Comparison of ENCODE assay signal across 1 cellular context in the genomic region with DNA sequence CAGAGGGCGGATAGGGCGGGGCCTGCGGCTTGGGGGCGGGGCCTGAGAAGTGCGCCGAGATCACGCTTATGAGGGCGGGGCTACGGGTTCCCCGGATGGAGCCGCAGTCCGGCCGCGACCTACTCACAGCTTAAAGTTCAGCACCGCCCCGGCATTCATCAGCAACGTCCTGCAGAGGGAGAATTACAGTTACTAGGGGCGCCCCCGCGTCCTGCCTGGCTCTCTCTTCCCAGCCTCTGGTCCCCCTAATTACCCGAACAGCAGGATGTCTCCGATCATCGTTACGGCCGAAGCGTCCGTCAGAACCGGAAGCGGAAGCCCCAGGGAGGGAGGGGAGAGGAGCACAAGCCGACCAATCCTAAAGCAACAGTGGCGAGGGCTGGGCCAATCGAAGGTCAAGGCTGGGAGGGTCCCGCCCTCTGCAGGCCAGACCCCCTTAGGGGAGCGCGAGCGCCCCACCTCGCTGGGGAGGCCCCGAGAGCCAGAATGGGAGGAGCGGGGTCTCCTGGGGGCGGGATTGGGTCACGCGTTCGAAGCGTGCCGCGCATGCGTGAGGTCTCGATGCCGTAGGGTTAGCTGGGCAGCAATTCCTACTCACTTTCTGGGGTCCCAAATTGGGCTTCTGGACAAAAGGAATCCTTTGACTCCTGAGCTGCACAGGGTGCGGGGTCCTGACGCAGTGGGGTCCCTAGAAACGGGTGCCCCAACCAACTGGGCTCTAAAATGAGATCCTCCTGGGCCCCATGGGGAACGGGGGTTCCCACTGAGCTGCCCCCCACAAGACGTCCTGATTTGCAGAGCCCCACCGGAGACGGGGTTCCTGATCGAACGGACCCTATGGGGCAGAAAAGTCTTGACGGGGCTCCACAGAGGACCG.
TF ChIP-seq lines count a peak whose summit lies in the region.

SMIM7 (minus strand) TSS at position 313 of the 877 bp plus-strand sequence; CDS start at position 279, 34 bp downstream.

TF ChIP-seq in K562, 482 proteins besides CTCF, POLR2A, EP300 and RAD21 (continued from another document and continues in another):
- TF ChIP-seq ZNF280B (CRISPR knock-in tag; IDR thresholded peaks at IDR 0.05) (no peak), HNRNPLL (IDR thresholded peaks at IDR 0.05; ENCODE audit: low read depth, low read length, poor library complexity, severe bottlenecking) (peak; percentile 76), TFE3 (CRISPR knock-in tag; IDR thresholded peaks at IDR 0.05) (no peak), MAFG (tag; conservative IDR thresholded peaks at IDR 0.05) (no peak), PHB2 (IDR thresholded peaks at IDR 0.05; ENCODE audit: low read depth) (no peak), NFYB (IDR thresholded peaks at IDR 0.05; ENCODE audit: extremely low read depth, insufficient read length) (peak; percentile 89), GABPB1 (CRISPR knock-in tag; IDR thresholded peaks at IDR 0.05) (peak; percentile 97), RB1 (IDR thresholded peaks at IDR 0.05; ENCODE audit: low read depth) (0 out of 2 replicates have a peak, but pooled peaks have one; percentile 52), CHCHD3 (CRISPR knock-in tag; IDR thresholded peaks at IDR 0.05) (no peak), TAF7 (tag; IDR thresholded peaks at IDR 0.05) (no peak), ZNF76 (CRISPR knock-in tag; IDR thresholded peaks at IDR 0.05; ENCODE audit: borderline replicate concordance) (no peak), KDM2B (CRISPR knock-in tag; IDR thresholded peaks at IDR 0.05) (0 out of 2 replicates have a peak, but pooled peaks have one; percentile 22), ZNF408 (CRISPR knock-in tag; IDR thresholded peaks at IDR 0.05; ENCODE audit: low read depth) (no peak), ZNF583 (CRISPR knock-in tag; IDR thresholded peaks at IDR 0.05) (no peak), SREBF2 (CRISPR knock-in tag; IDR thresholded peaks at IDR 0.05) (no peak), KLF13 (tag; IDR thresholded peaks at IDR 0.05; ENCODE audit: borderline replicate concordance, low read depth) (0 out of 2 replicates have a peak, but pooled peaks have one; percentile 12), ZBTB17 (CRISPR knock-in tag; IDR thresholded peaks at IDR 0.05) (peak; percentile 89), MTA1 (IDR thresholded peaks at IDR 0.05; ENCODE audit: borderline replicate concordance) (no peak), SUPT5H (IDR thresholded peaks at IDR 0.05) (peak; percentile 98), IRF2 (CRISPR knock-in tag; IDR thresholded peaks at IDR 0.05) (no peak), BACH1 (tag; IDR thresholded peaks at IDR 0.05) (no peak), CTBP1 (IDR thresholded peaks at IDR 0.05; ENCODE audit: borderline replicate concordance) (no peak), ZKSCAN3 (CRISPR knock-in tag; IDR thresholded peaks at IDR 0.05) (no peak), HDAC2 (IDR thresholded peaks at IDR 0.05) (no peak), ID3 (CRISPR knock-in tag; IDR thresholded peaks at IDR 0.05) (no peak), ID3 (tag; IDR thresholded peaks at IDR 0.05) (no peak), NFATC3 (IDR thresholded peaks at IDR 0.05) (no peak), NFE2 (IDR thresholded peaks at IDR 0.05; ENCODE audit: low read depth) (no peak), HNRNPL (IDR thresholded peaks at IDR 0.05; ENCODE audit: low read depth, low read length) (no peak), ZNF511 (CRISPR knock-in tag; IDR thresholded peaks at IDR 0.05) (no peak), DMBX1 (CRISPR knock-in tag; IDR thresholded peaks at IDR 0.05; ENCODE audit: borderline replicate concordance) (0 out of 2 replicates have a peak, but pooled peaks have one; percentile 31), SMAD3 (CRISPR knock-in tag; conservative IDR thresholded peaks at IDR 0.05) (no peak), SLC30A9 (CRISPR knock-in tag; IDR thresholded peaks at IDR 0.05) (no peak), PTBP1 (IDR thresholded peaks at IDR 0.05; ENCODE audit: low read depth, low read length) (no peak), RFX7 (CRISPR knock-in tag; IDR thresholded peaks at IDR 0.05) (no peak), NONO (IDR thresholded peaks at IDR 0.05; ENCODE audit: low read depth in 2 of 2, low read length in 1 of 2) (no peak), POLR2AphosphoS5 (IDR thresholded peaks at IDR 0.05; ENCODE audit: control insufficient read depth, insufficient read depth, low read depth, low read length) (peak; percentile 88; the same call in 1 of the 2 replicates), ARNT (IDR thresholded peaks at IDR 0.05) (0 out of 4 replicates have a peak, but pooled peaks of 1 of the 2 experiments have one; percentile 41), ZKSCAN1 (IDR thresholded peaks at IDR 0.05; ENCODE audit: low read depth, low read length) (0 out of 2 replicates have a peak, but pooled peaks have one; percentile 47), CHD4 (IDR thresholded peaks at IDR 0.05; ENCODE audit: insufficient read depth, insufficient replicate concordance, low read depth, low read length, poor library complexity, severe bottlenecking) (no peak), ZFP36 (IDR thresholded peaks at IDR 0.05; ENCODE audit: low read depth, low read length, partially characterized antibody) (no peak), SREBF1 (IDR thresholded peaks at IDR 0.05; ENCODE audit: borderline replicate concordance, low read depth, low read length) (0 out of 2 replicates have a peak, but pooled peaks have one; percentile 49)
- TF ChIP-seq, protein P1, sequence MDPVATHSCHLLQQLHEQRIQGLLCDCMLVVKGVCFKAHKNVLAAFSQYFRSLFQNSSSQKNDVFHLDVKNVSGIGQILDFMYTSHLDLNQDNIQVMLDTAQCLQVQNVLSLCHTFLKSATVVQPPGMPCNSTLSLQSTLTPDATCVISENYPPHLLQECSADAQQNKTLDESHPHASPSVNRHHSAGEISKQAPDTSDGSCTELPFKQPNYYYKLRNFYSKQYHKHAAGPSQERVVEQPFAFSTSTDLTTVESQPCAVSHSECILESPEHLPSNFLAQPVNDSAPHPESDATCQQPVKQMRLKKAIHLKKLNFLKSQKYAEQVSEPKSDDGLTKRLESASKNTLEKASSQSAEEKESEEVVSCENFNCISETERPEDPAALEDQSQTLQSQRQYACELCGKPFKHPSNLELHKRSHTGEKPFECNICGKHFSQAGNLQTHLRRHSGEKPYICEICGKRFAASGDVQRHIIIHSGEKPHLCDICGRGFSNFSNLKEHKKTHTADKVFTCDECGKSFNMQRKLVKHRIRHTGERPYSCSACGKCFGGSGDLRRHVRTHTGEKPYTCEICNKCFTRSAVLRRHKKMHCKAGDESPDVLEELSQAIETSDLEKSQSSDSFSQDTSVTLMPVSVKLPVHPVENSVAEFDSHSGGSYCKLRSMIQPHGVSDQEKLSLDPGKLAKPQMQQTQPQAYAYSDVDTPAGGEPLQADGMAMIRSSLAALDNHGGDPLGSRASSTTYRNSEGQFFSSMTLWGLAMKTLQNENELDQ (CRISPR knock-in tag; IDR thresholded peaks at IDR 0.05; ENCODE audit: borderline replicate concordance), result no peak
- TF ChIP-seq, protein P2, sequence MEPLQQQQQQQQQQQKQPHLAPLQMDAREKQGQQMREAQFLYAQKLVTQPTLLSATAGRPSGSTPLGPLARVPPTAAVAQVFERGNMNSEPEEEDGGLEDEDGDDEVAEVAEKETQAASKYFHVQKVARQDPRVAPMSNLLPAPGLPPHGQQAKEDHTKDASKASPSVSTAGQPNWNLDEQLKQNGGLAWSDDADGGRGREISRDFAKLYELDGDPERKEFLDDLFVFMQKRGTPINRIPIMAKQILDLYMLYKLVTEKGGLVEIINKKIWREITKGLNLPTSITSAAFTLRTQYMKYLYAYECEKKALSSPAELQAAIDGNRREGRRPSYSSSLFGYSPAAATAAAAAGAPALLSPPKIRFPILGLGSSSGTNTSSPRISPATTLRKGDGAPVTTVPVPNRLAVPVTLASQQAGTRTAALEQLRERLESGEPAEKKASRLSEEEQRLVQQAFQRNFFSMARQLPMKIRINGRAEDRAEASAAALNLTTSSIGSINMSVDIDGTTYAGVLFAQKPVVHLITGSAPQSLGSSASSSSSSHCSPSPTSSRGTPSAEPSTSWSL (CRISPR knock-in tag; IDR thresholded peaks at IDR 0.05; ENCODE audit: borderline replicate concordance), result no peak
- TF ChIP-seq, protein P3, sequence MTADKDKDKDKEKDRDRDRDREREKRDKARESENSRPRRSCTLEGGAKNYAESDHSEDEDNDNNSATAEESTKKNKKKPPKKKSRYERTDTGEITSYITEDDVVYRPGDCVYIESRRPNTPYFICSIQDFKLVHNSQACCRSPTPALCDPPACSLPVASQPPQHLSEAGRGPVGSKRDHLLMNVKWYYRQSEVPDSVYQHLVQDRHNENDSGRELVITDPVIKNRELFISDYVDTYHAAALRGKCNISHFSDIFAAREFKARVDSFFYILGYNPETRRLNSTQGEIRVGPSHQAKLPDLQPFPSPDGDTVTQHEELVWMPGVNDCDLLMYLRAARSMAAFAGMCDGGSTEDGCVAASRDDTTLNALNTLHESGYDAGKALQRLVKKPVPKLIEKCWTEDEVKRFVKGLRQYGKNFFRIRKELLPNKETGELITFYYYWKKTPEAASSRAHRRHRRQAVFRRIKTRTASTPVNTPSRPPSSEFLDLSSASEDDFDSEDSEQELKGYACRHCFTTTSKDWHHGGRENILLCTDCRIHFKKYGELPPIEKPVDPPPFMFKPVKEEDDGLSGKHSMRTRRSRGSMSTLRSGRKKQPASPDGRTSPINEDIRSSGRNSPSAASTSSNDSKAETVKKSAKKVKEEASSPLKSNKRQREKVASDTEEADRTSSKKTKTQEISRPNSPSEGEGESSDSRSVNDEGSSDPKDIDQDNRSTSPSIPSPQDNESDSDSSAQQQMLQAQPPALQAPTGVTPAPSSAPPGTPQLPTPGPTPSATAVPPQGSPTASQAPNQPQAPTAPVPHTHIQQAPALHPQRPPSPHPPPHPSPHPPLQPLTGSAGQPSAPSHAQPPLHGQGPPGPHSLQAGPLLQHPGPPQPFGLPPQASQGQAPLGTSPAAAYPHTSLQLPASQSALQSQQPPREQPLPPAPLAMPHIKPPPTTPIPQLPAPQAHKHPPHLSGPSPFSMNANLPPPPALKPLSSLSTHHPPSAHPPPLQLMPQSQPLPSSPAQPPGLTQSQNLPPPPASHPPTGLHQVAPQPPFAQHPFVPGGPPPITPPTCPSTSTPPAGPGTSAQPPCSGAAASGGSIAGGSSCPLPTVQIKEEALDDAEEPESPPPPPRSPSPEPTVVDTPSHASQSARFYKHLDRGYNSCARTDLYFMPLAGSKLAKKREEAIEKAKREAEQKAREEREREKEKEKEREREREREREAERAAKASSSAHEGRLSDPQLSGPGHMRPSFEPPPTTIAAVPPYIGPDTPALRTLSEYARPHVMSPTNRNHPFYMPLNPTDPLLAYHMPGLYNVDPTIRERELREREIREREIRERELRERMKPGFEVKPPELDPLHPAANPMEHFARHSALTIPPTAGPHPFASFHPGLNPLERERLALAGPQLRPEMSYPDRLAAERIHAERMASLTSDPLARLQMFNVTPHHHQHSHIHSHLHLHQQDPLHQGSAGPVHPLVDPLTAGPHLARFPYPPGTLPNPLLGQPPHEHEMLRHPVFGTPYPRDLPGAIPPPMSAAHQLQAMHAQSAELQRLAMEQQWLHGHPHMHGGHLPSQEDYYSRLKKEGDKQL (CRISPR knock-in tag; IDR thresholded peaks at IDR 0.05; ENCODE audit: borderline replicate concordance), result no peak
- TF ChIP-seq, protein P4, sequence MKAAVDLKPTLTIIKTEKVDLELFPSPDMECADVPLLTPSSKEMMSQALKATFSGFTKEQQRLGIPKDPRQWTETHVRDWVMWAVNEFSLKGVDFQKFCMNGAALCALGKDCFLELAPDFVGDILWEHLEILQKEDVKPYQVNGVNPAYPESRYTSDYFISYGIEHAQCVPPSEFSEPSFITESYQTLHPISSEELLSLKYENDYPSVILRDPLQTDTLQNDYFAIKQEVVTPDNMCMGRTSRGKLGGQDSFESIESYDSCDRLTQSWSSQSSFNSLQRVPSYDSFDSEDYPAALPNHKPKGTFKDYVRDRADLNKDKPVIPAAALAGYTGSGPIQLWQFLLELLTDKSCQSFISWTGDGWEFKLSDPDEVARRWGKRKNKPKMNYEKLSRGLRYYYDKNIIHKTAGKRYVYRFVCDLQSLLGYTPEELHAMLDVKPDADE (conservative IDR thresholded peaks at IDR 0.05; ENCODE audit: control insufficient read depth, low read depth, low read length), result no peak
- TF ChIP-seq, protein P5, sequence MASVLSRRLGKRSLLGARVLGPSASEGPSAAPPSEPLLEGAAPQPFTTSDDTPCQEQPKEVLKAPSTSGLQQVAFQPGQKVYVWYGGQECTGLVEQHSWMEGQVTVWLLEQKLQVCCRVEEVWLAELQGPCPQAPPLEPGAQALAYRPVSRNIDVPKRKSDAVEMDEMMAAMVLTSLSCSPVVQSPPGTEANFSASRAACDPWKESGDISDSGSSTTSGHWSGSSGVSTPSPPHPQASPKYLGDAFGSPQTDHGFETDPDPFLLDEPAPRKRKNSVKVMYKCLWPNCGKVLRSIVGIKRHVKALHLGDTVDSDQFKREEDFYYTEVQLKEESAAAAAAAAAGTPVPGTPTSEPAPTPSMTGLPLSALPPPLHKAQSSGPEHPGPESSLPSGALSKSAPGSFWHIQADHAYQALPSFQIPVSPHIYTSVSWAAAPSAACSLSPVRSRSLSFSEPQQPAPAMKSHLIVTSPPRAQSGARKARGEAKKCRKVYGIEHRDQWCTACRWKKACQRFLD (CRISPR knock-in tag; IDR thresholded peaks at IDR 0.05), result no peak
